Comparison of ENCODE assay signal across 8 cellular contexts in the genomic region with DNA sequence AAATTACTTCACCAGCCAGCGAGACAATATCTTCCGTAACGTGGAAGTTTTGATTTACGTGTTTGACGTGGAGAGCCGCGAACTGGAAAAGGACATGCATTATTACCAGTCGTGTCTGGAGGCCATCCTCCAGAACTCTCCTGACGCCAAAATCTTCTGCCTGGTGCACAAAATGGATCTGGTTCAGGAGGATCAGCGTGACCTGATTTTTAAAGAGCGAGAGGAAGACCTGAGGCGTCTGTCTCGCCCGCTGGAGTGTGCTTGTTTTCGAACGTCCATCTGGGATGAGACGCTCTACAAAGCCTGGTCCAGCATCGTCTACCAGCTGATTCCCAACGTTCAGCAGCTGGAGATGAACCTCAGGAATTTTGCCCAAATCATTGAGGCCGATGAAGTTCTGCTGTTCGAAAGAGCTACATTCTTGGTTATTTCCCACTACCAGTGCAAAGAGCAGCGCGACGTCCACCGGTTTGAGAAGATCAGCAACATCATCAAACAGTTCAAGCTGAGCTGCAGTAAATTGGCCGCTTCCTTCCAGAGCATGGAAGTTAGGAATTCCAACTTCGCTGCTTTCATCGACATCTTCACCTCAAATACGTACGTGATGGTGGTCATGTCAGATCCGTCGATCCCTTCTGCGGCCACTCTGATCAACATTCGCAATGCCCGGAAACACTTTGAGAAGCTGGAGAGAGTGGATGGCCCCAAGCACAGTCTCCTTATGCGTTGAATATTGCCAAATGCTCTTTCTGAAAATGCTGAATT. TPM values are rescaled to one million over a fixed set of nuclear protein-coding genes. Genes with fewer than 3 reads are reported as not detected.
DNase-seq lines count a peak whose midpoint lies in the region; ATAC-seq, FAIRE-seq and TF ChIP-seq lines count a peak whose summit lies in the region.

No MANE protein-coding gene starts in this region.

- H3K4me1 Mint-ChIP-seq in activated T-cell treated with anti-CD3 and anti-CD28 coated beads, Interleukin-2, amount 50 U/mL, for 72 hours (ENCODE audit: low read depth): peaks cover 40% of the 10 kb centered on the region

- peaks cover 14% of the 10 kb centered on the region for H3K4me1 ChIP-seq in testis

- H3K27me3 Mint-ChIP-seq in activated T-cell treated with anti-CD3 and anti-CD28 coated beads, Interleukin-2, amount 50 U/mL, for 72 hours (ENCODE audit: low read depth): no peaks in the 10 kb centered on the region

- 4% methylated on average over 34 to 36 of the region's 36 CpGs for WGBS in testis, 2 donors

- no peaks in the 10 kb centered on the region for H3K36me3 ChIP-seq in testis (ENCODE audit: low read depth, missing control alignments)

- peaks cover 7 to 10% of the 10 kb centered on the region in 2 donors for H3K36me3 Mint-ChIP-seq in activated T-cell treated with anti-CD3 and anti-CD28 coated beads, Interleukin-2, amount 50 U/mL, for 72 hours (ENCODE audit: insufficient read depth in 2 of 2)

- H3K4me3 Mint-ChIP-seq in activated T-cell treated with anti-CD3 and anti-CD28 coated beads, Interleukin-2, amount 50 U/mL, for 72 hours: peak overlapping the region; percentile 94 to 99

- no peaks in the 10 kb centered on the region for H3K9me3 ChIP-seq in testis

- DNase-seq in activated T-cell treated with anti-CD3 and anti-CD28 coated beads, Interleukin-2, amount 50 U/mL, for 72 hours: peak in 1 of 2 donors; percentile 12
- DNase-seq in activated T-cell treated with anti-CD3 and anti-CD28 coated beads for 4 hours (no peak), RCC 7860 (ENCODE audit: low spot score) (peak; percentile 6), dedifferentiated amniotic fluid mesenchymal stem cell (ENCODE audit: extremely low spot score) (peak; percentile 19), medulla oblongata (ENCODE audit: extremely low spot score) (peak; percentile 68), testis (peak; percentile 32)

- no peaks in the 10 kb centered on the region for H3K27me3 ChIP-seq in testis

- no peak for TF ChIP-seq POLR2A in testis (IDR thresholded peaks at IDR 0.05)

- no peak for ATAC-seq in activated T-cell treated with anti-CD3 and anti-CD28 coated beads, Interleukin-2, amount 50 U/mL, for 72 hours (replicated peaks in 1 of 2)
- ATAC-seq in HG03521 (IDR thresholded peaks at IDR 0.05; ENCODE audit: unreplicated experiment) (no peak), HG03135 (IDR thresholded peaks at IDR 0.05; ENCODE audit: unreplicated experiment) (no peak)

- H3K27ac Mint-ChIP-seq in activated T-cell treated with anti-CD3 and anti-CD28 coated beads, Interleukin-2, amount 50 U/mL, for 72 hours: peak overlapping the region; percentile 97

- H3K9me3 Mint-ChIP-seq in activated T-cell treated with anti-CD3 and anti-CD28 coated beads, Interleukin-2, amount 50 U/mL, for 72 hours: no peaks in the 10 kb centered on the region

- H3K4me3 ChIP-seq in testis: peak overlapping the region; percentile 96 to 98

- no peak for TF ChIP-seq CTCF in testis (IDR thresholded peaks at IDR 0.05)

- no peak for FAIRE-seq in RCC 7860 (lab: Jason Lieb, UNC)

- intact Hi-C loops in testis (cut with DNase I; ENCODE audit: low total_unique reads): loop anchor here (10.0 kb wide), 1 partner anchor 395 kb away; no protein-coding TSS in a partner anchor

- H3K27ac ChIP-seq in testis: peak overlapping the region; percentile 98 to 99

RNA-seq across cellular contexts. Expression of a gene that starts 0.8 kb away (rescaled TPM):
- 10 to 100 TPM; 36.9 to 41.6 TPM for total RNA-seq in activated T-cell treated with anti-CD3 and anti-CD28 coated beads, Interleukin-2, amount 50 U/mL, for 72 hours
- total RNA-seq in testis: 10 to 100 TPM; 50.6 to 51.3 TPM
- polyA plus RNA-seq in testis (ENCODE audit: insufficient read depth, low read depth, low replicate concordance): 104 TPM

RNA-seq across cellular contexts. Expression of a gene that starts 17.0 kb away (rescaled TPM):
- not detected for total RNA-seq in activated T-cell treated with anti-CD3 and anti-CD28 coated beads, Interleukin-2, amount 50 U/mL, for 72 hours
- 10 to 100 TPM; 25.8 to 44.0 TPM for total RNA-seq in testis
- 103 TPM for polyA plus RNA-seq in testis (ENCODE audit: insufficient read depth, low read depth, low replicate concordance)

RNA-seq across cellular contexts. Expression of a gene that starts 52.6 kb away (rescaled TPM):
- 10 to 100 TPM; 32.8 to 33.4 TPM for total RNA-seq in activated T-cell treated with anti-CD3 and anti-CD28 coated beads, Interleukin-2, amount 50 U/mL, for 72 hours
- 10 to 100 TPM; 21.9 to 35.7 TPM for total RNA-seq in testis
- polyA plus RNA-seq in testis (ENCODE audit: insufficient read depth, low read depth, low replicate concordance): 30.4 TPM

Comparison
In these comparisons a context has a peak if more than half of its experiments do, and no peak if none do; other contexts are left out.
1. RNA of a gene that starts 17.0 kb away (total RNA-seq): 25.8 to 44.0 TPM in testis; not detected in activated T-cell treated with anti-CD3 and anti-CD28 coated beads, Interleukin-2, amount 50 U/mL, for 72 hours; every median in the first group is over 10 times any median in the second.